Comparison of ENCODE assay signal across 8 cellular contexts in the genomic region with DNA sequence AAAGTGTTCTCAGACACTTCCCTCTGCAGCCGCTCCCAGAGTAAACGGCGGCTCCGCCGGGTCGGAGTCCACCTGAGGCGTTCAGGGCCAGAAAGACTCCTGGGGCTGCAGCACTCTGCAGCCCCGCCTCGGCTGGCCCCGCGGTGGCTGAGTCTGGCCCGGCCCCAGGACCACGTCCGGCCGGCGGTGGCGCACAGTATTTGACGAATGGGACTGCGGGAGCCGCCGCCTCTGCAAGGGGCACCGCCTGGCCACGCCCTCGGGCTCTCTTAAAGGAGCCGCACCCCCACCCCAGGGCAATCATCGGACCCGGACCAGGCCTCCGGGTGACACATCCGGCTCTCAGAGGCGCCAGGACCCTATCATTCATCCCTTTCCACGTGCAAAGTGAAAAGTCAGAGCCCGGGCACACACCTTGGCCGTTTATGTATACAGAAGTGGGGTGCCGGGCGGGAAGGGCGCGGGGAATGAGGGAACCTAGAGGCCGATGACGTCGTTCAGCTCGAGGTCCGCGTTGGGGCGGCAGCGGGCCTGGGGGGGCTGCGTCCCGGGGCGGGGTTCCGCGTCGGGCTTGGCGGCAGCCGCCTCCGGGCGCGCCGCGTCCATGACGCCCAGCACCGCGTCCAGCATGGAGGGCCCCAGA. TPM values are rescaled to one million over a fixed set of nuclear protein-coding genes. Genes with fewer than 3 reads are reported as not detected.
DNase-seq lines count a peak whose midpoint lies in the region; ATAC-seq and TF ChIP-seq lines count a peak whose summit lies in the region.

No MANE protein-coding gene starts in this region.

- H3K4me1 ChIP-seq in CD8-positive, alpha-beta T cell (ENCODE audit: insufficient read depth, low read length), result peaks cover 20% of the 10 kb centered on the region
- H3K4me1 ChIP-seq in mononuclear cell (ENCODE audit: insufficient read depth, low read length), result peaks cover 33% of the 10 kb centered on the region

- POLR2A ChIA-PET in CD8-positive, alpha-beta T cell (lab: Charles Lee), result interaction anchor here (1.1 kb wide), 1 partner anchor 16 kb away, joined by 6 read pairs; the partner anchor contains the start of gene LENG8

- peak overlapping the region; percentile 93 for H3K27ac Mint-ChIP-seq in CD8-positive, alpha-beta T cell

- peak overlapping the region; percentile 81 for H3K27ac ChIP-seq in CD8-positive, alpha-beta T cell (ENCODE audit: low read depth, low read length)
- H3K27ac ChIP-seq in epithelial cell of prostate, result peak overlapping the region; percentile 99

- peaks cover 25% of the 10 kb centered on the region for H3K36me3 Mint-ChIP-seq in CD8-positive, alpha-beta T cell

- intact Hi-C loops in CD8-positive, alpha-beta T cell (cut with DNase I, micrococcal nuclease), result loop anchor here (1.0 to 10.0 kb wide), 7 partner anchors 15 to 1010 kb away; partner anchors contain the start of genes C19orf85 (in 1 of the 2), CNOT3 (in 1 of the 2), ISOC2 (in 1 of the 2) and LENG8 (in 1 of the 2)

- peak; percentile 10 for ATAC-seq in CD8-positive, alpha-beta T cell
- peak; percentile 44 for ATAC-seq in GM19324 (IDR thresholded peaks at IDR 0.05; ENCODE audit: low FRiP score, unreplicated experiment)
- ATAC-seq in HG03439 (IDR thresholded peaks at IDR 0.05; ENCODE audit: unreplicated experiment), result peak; percentile 33

- no peaks in the 10 kb centered on the region for H3K9me3 Mint-ChIP-seq in CD8-positive, alpha-beta T cell

- H3K9me3 ChIP-seq in CD8-positive, alpha-beta T cell (ENCODE audit: low read length), result no peaks in the 10 kb centered on the region
- no peaks in the 10 kb centered on the region for H3K9me3 ChIP-seq in mononuclear cell (ENCODE audit: low read depth, low read length)

- H3K4me1 Mint-ChIP-seq in CD8-positive, alpha-beta T cell (ENCODE audit: low read depth), result peaks cover 27% of the 10 kb centered on the region

- H3K36me3 ChIP-seq in CD8-positive, alpha-beta T cell (ENCODE audit: insufficient read depth, low read length), result peaks cover 10% of the 10 kb centered on the region

- no peaks in the 10 kb centered on the region for H3K27me3 ChIP-seq in CD8-positive, alpha-beta T cell (ENCODE audit: insufficient read depth, low read length)
- peaks cover 13% of the 10 kb centered on the region for H3K27me3 ChIP-seq in mononuclear cell (ENCODE audit: insufficient read depth, low read length)

- H3K4me3 Mint-ChIP-seq in CD8-positive, alpha-beta T cell, result peak overlapping the region; percentile 86

- CTCF ChIA-PET in CD8-positive, alpha-beta T cell (lab: Charles Lee), result no interaction called here

- peaks cover 6% of the 10 kb centered on the region for H3K27me3 Mint-ChIP-seq in CD8-positive, alpha-beta T cell (ENCODE audit: low read depth)

- DNase-seq in CD8-positive, alpha-beta T cell, result peak in 6 of 7 experiments; percentile 58 to 78 (median 66)
- DNase-seq in NOMO-1 treated with dmso at 0.1 percent for 144 hours (lab: John Stamatoyannopoulos, UW; ENCODE audit: unreplicated experiment) (peak; percentile 92), activated T-cell treated with anti-CD3 and anti-CD28 coated beads for 24 hours (ENCODE audit: low read depth) (peak; percentile 70), epithelial cell of prostate (ENCODE audit: low read depth, low spot score) (no peak)
- peak; percentile 72 for DNase-seq in stimulated activated CD8-positive, alpha-beta memory T cell treated with anti-CD3 and anti-CD28 coated beads, Interleukin-4, amount 100 ng/mL, for 24 hours (ENCODE audit: low read depth)

- H3K4me3 ChIP-seq in CD8-positive, alpha-beta T cell (ENCODE audit: low read depth, low read length), result peak overlapping the region; percentile 83
- peak overlapping the region; percentile 61 for H3K4me3 ChIP-seq in mononuclear cell (ENCODE audit: low read length)

- no peak for TF ChIP-seq CTCF in CD8-positive, alpha-beta T cell (IDR thresholded peaks at IDR 0.05)

RNA-seq across cellular contexts. Expression of gene LENG9, which starts 1.2 kb away (rescaled TPM):
- total RNA-seq in CD8-positive, alpha-beta T cell, result 1 to 10 TPM; 2.3 to 2.7 TPM
- 3.3 TPM for total RNA-seq in mononuclear cell

RNA-seq across cellular contexts. Expression of gene CDC42EP5, which starts 8.4 kb away (rescaled TPM):
- not detected for total RNA-seq in CD8-positive, alpha-beta T cell
- total RNA-seq in mononuclear cell, result not detected

RNA-seq across cellular contexts. Expression of gene LENG8, which starts 15.7 kb away (rescaled TPM):
- total RNA-seq in CD8-positive, alpha-beta T cell, result 100 to 1,000 TPM; 514 to 558 TPM
- total RNA-seq in mononuclear cell, result 123 TPM

RNA-seq across cellular contexts. Expression of gene LAIR2, which starts 37.9 kb away (rescaled TPM):
- not detected for total RNA-seq in CD8-positive, alpha-beta T cell
- total RNA-seq in mononuclear cell, result 2.8 TPM

RNA-seq across cellular contexts. Expression of gene TTYH1, which starts 49.5 kb away (rescaled TPM):
- not detected for total RNA-seq in CD8-positive, alpha-beta T cell
- 0.31 TPM for total RNA-seq in mononuclear cell
